Comparison of ENCODE assay signal across 8 cellular contexts in the genomic region with DNA sequence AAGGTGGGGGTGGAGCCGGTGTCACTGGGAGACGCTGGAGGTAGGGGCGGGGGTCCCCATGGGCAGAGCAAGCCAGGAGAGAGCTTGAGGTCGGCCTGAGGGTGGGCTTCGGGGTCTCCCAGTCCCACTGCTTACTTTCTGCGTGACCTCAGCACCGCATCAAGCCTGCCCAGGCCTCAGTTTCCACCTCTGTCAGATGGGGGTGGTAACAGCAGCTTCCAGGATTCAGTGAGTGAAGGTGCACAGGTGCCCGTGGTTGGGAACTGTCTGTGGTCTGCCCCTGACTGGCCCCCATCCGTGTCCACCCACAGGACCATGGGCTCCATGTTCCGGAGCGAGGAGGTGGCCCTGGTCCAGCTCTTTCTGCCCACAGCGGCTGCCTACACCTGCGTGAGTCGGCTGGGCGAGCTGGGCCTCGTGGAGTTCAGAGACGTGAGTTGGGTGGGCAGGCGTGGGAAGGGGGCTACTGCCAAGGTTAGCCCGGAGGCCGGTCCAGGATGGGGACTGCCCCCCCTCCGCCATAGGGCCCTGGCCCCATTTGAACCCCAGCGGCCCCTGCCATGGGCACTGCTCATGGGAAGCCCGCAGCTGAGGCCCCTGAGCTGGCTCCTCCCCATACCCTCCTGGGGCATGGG. TPM values are rescaled to one million over a fixed set of nuclear protein-coding genes. Genes with fewer than 3 reads are reported as not detected.
A peak's percentile ranks its signal among the peaks of the same experiment; 100 is the strongest.
DNase-seq lines count a peak whose midpoint lies in the region; ATAC-seq and TF ChIP-seq lines count a peak whose summit lies in the region.

No MANE protein-coding gene starts in this region.

- H3K27me3 ChIP-seq in body of pancreas (no peaks in the 10 kb centered on the region), mucosa of stomach (ENCODE audit: control insufficient read depth, insufficient read depth, low read length) (no peaks in the 10 kb centered on the region)

- H3K27ac Mint-ChIP-seq in stimulated activated naive CD8-positive, alpha-beta T cell treated with anti-CD3 and anti-CD28 coated beads, Interleukin-15, Interleukin-2, amounts not matched to agents 100 ng/mL and 50 ng/mL, for 24 hours: no peak overlapping the region

- H3K4me1 Mint-ChIP-seq in stimulated activated naive CD8-positive, alpha-beta T cell treated with anti-CD3 and anti-CD28 coated beads, Interleukin-15, Interleukin-2, amounts not matched to agents 100 ng/mL and 50 ng/mL, for 24 hours (ENCODE audit: low read depth): peaks cover 17% of the 10 kb centered on the region

- H3K36me3 ChIP-seq in body of pancreas (replicated peaks in 1 of 2; ENCODE audit: insufficient read depth in 1 of 2, low read depth in 2 of 2) (peaks cover 7 to 9% of the 10 kb centered on the region in 2 donors), mucosa of stomach (ENCODE audit: control insufficient read depth, insufficient read depth, low read length) (peaks cover 6% of the 10 kb centered on the region)

- H3K4me3 Mint-ChIP-seq in stimulated activated naive CD8-positive, alpha-beta T cell treated with anti-CD3 and anti-CD28 coated beads, Interleukin-15, Interleukin-2, amounts not matched to agents 100 ng/mL and 50 ng/mL, for 24 hours: peak overlapping the region; percentile 89

- no peak for TF ChIP-seq POLR2A in body of pancreas (IDR thresholded peaks at IDR 0.05)

- H3K4me3 ChIP-seq in body of pancreas (peak overlapping the region in 1 of 2 donors; percentile 61), mucosa of stomach (ENCODE audit: low read length) (peak overlapping the region; percentile 94)

- H3K27me3 Mint-ChIP-seq in stimulated activated naive CD8-positive, alpha-beta T cell treated with anti-CD3 and anti-CD28 coated beads, Interleukin-15, Interleukin-2, amounts not matched to agents 100 ng/mL and 50 ng/mL, for 24 hours: no peaks in the 10 kb centered on the region

- H3K36me3 Mint-ChIP-seq in stimulated activated naive CD8-positive, alpha-beta T cell treated with anti-CD3 and anti-CD28 coated beads, Interleukin-15, Interleukin-2, amounts not matched to agents 100 ng/mL and 50 ng/mL, for 24 hours (ENCODE audit: low read depth): peaks cover 4% of the 10 kb centered on the region

- intact Hi-C loops in body of pancreas (cut with DNase I): no loop called here

- no peaks in the 10 kb centered on the region for H3K9me3 Mint-ChIP-seq in stimulated activated naive CD8-positive, alpha-beta T cell treated with anti-CD3 and anti-CD28 coated beads, Interleukin-15, Interleukin-2, amounts not matched to agents 100 ng/mL and 50 ng/mL, for 24 hours

- peak overlapping the region; percentile 86 to 96 (median 96) for H3K27ac ChIP-seq in body of pancreas

- H3K9me3 ChIP-seq in body of pancreas (no peaks in the 10 kb centered on the region), mucosa of stomach (ENCODE audit: control insufficient read depth, low read length) (no peaks in the 10 kb centered on the region)

- no peak for TF ChIP-seq CTCF in body of pancreas (IDR thresholded peaks at IDR 0.05)

- H3K4me1 ChIP-seq in body of pancreas (peaks cover 85% of the 10 kb centered on the region), mucosa of stomach (ENCODE audit: control insufficient read depth, insufficient read depth, low read length) (peaks cover 41% of the 10 kb centered on the region)

- no peak for ATAC-seq in stimulated activated naive CD8-positive, alpha-beta T cell treated with anti-CD3 and anti-CD28 coated beads, Interleukin-15, Interleukin-2, amounts not matched to agents 100 U/mL and 50 U/mL, for 24 hours
- ATAC-seq in body of pancreas (no peak), HG02763 (IDR thresholded peaks at IDR 0.05; ENCODE audit: unreplicated experiment) (no peak)

- no peak for DNase-seq in stimulated activated naive CD8-positive, alpha-beta T cell treated with anti-CD3 and anti-CD28 coated beads, Interleukin-15, Interleukin-2, amounts not matched to agents 100 U/mL and 50 U/mL, for 24 hours
- peak; percentile 66 to 85 (median 74) for DNase-seq in body of pancreas
- DNase-seq in germinal center (ENCODE audit: low spot score): no peak
- no peak for DNase-seq in NOMO-1 (lab: John Stamatoyannopoulos, UW; ENCODE audit: unreplicated experiment in 2 of 2)
- DNase-seq in putamen (ENCODE audit: low spot score): no peak

- 8 to 33% methylated on average over 2 to 22 of the region's 23 CpGs for WGBS in body of pancreas, 2 donors

- H3K9ac ChIP-seq in mucosa of stomach (ENCODE audit: low read length): peak overlapping the region; percentile 95

RNA-seq across cellular contexts. Expression of gene TCIRG1, which starts 2.2 kb away (rescaled TPM):
- total RNA-seq in body of pancreas: 100 to 1,000 TPM; 488 to 798 TPM

RNA-seq across cellular contexts. Expression of gene NDUFS8, which starts 10.6 kb away (rescaled TPM):
- total RNA-seq in body of pancreas: 100 to 1,000 TPM; 108 to 109 TPM

RNA-seq across cellular contexts. Expression of gene ALDH3B1, which starts 30.9 kb away (rescaled TPM):
- 10 to 100 TPM; 15.2 to 18.4 TPM for total RNA-seq in body of pancreas

RNA-seq across cellular contexts. Expression of gene UNC93B1, which starts 37.2 kb away (rescaled TPM):
- 10 to 100 TPM; 33.9 to 40.5 TPM for total RNA-seq in body of pancreas

Comparison
In these comparisons a context has a peak if more than half of its experiments do, and no peak if none do; other contexts are left out.
1. DNase-seq: peak in body of pancreas (4 of 4); none in stimulated activated naive CD8-positive, alpha-beta T cell treated with anti-CD3 and anti-CD28 coated beads, Interleukin-15, Interleukin-2, amounts not matched to agents 100 U/mL and 50 U/mL, for 24 hours (single experiment), germinal center (single experiment), NOMO-1 (0 of 2) and putamen (single experiment).